31 cellular contexts compared by ENCODE assay signal in the genomic region with DNA sequence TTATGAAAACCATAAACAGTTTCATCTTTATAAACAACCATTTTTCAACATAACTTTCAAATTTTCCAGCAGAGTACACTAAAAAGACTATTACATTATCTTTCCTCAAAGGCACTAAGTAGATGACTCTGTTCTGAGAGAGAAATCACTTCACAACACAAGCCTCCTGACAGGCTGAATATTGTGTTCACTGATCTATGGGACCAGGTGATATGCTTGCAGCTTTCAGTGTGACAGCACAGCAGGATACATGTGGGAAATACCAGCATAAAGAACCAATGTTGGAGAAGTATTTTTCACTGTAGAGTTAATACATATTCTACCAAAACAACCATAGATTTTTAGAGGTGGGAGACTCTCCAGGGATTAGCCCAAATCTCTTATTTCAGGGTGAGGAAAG.
A peak's percentile ranks its signal among the peaks of the same experiment; 100 is the strongest.
DNase-seq lines count a peak whose midpoint lies in the region; ATAC-seq, FAIRE-seq and TF ChIP-seq lines count a peak whose summit lies in the region.
"Had no signal": no experiment of that assay in that cellular context is flagged by ENCODE, and none has a peak within 500 bp of the region (broad histone marks: within the 10 kb centered on the region; RNA-seq: fewer than 3 reads in every experiment).

No MANE protein-coding gene starts in this region.

- CTCF ChIA-PET in T-cell (lab: Charles Lee), result interaction anchor here in 1 of 2 donors (0.6 to 2.1 kb wide), 3 partner anchors 627 to 639 kb away, joined by 3 to 7 read pairs (median 3); no protein-coding TSS in a partner anchor

- H3K4me1 ChIP-seq in left ventricle myocardium inferior, result peaks cover 62% of the 10 kb centered on the region
- peaks cover 0 to 20% of the 10 kb centered on the region in 2 donors for H3K4me1 ChIP-seq in right atrium auricular region

- H3K27ac ChIP-seq in left ventricle myocardium inferior (replicated peaks) (peak overlapping the region; percentile 9), right atrium auricular region (peak overlapping the region; percentile 5 to 49)
- H3K27ac ChIP-seq: KMS-11, neutrophil, sigmoid colon had no signal

- POLR2A ChIA-PET in T-cell (lab: Charles Lee), result no interaction called here

- no peak overlapping the region for H3K4me3 Mint-ChIP-seq in T-cell
- H3K4me3 Mint-ChIP-seq: activated naive CD8-positive, alpha-beta T cell treated with anti-CD3 and anti-CD28 coated beads for 36 hours had no signal

- H3K4me3 ChIP-seq in left ventricle myocardium inferior (no peak overlapping the region), right atrium auricular region (no peak overlapping the region)
- H3K4me3 ChIP-seq: sigmoid colon had no signal

- peak overlapping the region; percentile 17 to 34 for H3K27ac Mint-ChIP-seq in T-cell
- H3K27ac Mint-ChIP-seq: activated naive CD8-positive, alpha-beta T cell treated with anti-CD3 and anti-CD28 coated beads for 36 hours; progenitor cell of endocrine pancreas had no signal

- H3K9me3 Mint-ChIP-seq in T-cell, result no peaks in the 10 kb centered on the region
- H3K9me3 Mint-ChIP-seq: activated naive CD8-positive, alpha-beta T cell treated with anti-CD3 and anti-CD28 coated beads for 36 hours had no signal

- H3K27me3 Mint-ChIP-seq in T-cell, result no peaks in the 10 kb centered on the region
- H3K27me3 Mint-ChIP-seq: activated naive CD8-positive, alpha-beta T cell treated with anti-CD3 and anti-CD28 coated beads for 36 hours; progenitor cell of endocrine pancreas had no signal

- H3K4me1 Mint-ChIP-seq in T-cell, result peaks cover 26 to 30% (median 28%) of the 10 kb centered on the region in 3 donors

- no peaks in the 10 kb centered on the region for H3K9me3 ChIP-seq in left ventricle myocardium inferior (replicated peaks)
- no peaks in the 10 kb centered on the region for H3K9me3 ChIP-seq in right atrium auricular region
- H3K9me3 ChIP-seq: neutrophil, sigmoid colon had no signal

- H3K36me3 Mint-ChIP-seq in T-cell, result no peaks in the 10 kb centered on the region
- H3K36me3 Mint-ChIP-seq: activated naive CD8-positive, alpha-beta T cell treated with anti-CD3 and anti-CD28 coated beads for 36 hours had no signal

- intact Hi-C loops in left ventricle myocardium inferior (cut with micrococcal nuclease), result loop anchor here (10.0 kb wide), 1 partner anchor 201 kb away; no protein-coding TSS in a partner anchor
- intact Hi-C loops in left cardiac atrium (cut with DNase I), result loop anchor here (2.0 to 10.0 kb wide), 3 partner anchors 191 to 635 kb away; partner anchors contain the start of gene DAZL (in 1 of the 2)

- FAIRE-seq in GM19239 (lab: Jason Lieb, UNC), result no peak

- no peak for DNase-seq in left ventricle myocardium inferior
- no peak for DNase-seq in left cardiac atrium
- no peak for DNase-seq in T-cell
- no peak for DNase-seq in right atrium auricular region (ENCODE audit: low spot score)
- no peak for DNase-seq in iPS-NIHi11 (ENCODE audit: low spot score)
- DNase-seq in stimulated activated CD4-positive, alpha-beta T cell treated with anti-CD3 and anti-CD28 coated beads, Interleukin-2, amount 100 ng/mL, for 48 hours, result no peak
- DNase-seq in GM19239 (ENCODE audit: insufficient read length, low spot score), result no peak
- DNase-seq: activated CD4-positive, alpha-beta T cell treated with anti-CD3 and anti-CD28 coated beads, Interleukin-2, amount 50 U/mL, for 4 hours; activated CD4-positive, CD25-positive, alpha-beta regulatory T cell; activated CD8-positive, alpha-beta memory T cell treated with anti-CD3 and anti-CD28 coated beads, Interleukin-2, amount 50 U/mL, for 48 hours; activated naive CD8-positive, alpha-beta T cell treated with anti-CD3 and anti-CD28 coated beads for 36 hours; aorta; C1 segment of cervical spinal cord; Calu3; cortex of kidney; DND-41; effector memory CD4-positive, alpha-beta T cell; glutamatergic neuron; NCI-H1417 treated with DMSO at 0.1 percent for 48 hours; NCI-H2029 treated with DMSO at 0.1 percent for 48 hours; NCI-H2227 treated with DMSO at 0.1 percent for 48 hours; RPMI8226; sigmoid colon; stimulated activated CD4-positive, alpha-beta T cell treated with anti-CD3 and anti-CD28 coated beads, Interleukin-4, amount 100 ng/mL, for 4 hours; trophoblast cell had no signal

- TF ChIP-seq CTCF in left ventricle myocardium inferior (IDR thresholded peaks at IDR 0.05; ENCODE audit: borderline replicate concordance), result no peak
- no peak for TF ChIP-seq CTCF in right atrium auricular region (IDR thresholded peaks at IDR 0.05)

- H3K36me3 ChIP-seq in left ventricle myocardium inferior (no peaks in the 10 kb centered on the region), right atrium auricular region (no peaks in the 10 kb centered on the region)

- H3K27me3 ChIP-seq in left ventricle myocardium inferior (ENCODE audit: low read depth) (no peaks in the 10 kb centered on the region), right atrium auricular region (no peaks in the 10 kb centered on the region)
- H3K27me3 ChIP-seq: neutrophil, sigmoid colon had no signal

- ATAC-seq in left cardiac atrium (no peak), T-cell (replicated peaks in 1 of 4) (no peak), GM19023 (IDR thresholded peaks at IDR 0.05; ENCODE audit: unreplicated experiment) (no peak)
- ATAC-seq: HCT116, left lobe of liver had no signal
